ENCODE assay signal across 10 cellular contexts in the genomic region with DNA sequence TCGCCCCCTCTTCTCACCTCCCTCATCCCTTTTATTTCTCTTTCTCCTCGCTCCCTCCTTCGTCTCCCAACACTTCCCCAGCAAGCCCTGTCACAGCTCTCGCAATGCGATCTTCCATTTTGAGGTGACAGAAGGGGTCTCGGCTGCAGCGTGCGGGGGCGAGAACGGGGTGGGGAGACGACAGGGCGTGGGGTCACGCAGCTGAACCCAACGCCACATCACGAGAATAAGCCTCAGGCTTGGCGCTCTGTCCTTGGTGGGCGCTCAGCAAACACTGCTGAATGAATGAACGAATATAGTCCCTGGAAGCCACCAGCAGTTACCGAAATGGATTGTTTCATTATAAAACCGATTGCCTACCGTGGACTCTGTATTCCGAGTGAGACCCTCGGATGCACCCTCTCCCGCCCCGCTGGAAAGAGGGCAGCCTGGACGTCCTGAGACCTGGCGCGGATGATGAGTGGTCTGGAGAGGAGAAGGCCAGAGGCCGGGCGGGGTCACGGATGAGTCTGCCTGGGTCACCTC. TPM values are rescaled to one million over a fixed set of nuclear protein-coding genes. Genes with fewer than 3 reads are reported as not detected.
DNase-seq lines count a peak whose midpoint lies in the region; ATAC-seq, FAIRE-seq and TF ChIP-seq lines count a peak whose summit lies in the region.
"Had no signal": no experiment of that assay in that cellular context is flagged by ENCODE, and none has a peak within 500 bp of the region (broad histone marks: within the 10 kb centered on the region; RNA-seq: fewer than 3 reads in every experiment).

No MANE protein-coding gene starts in this region.

- peak overlapping the region in 5 of 6 donors; percentile 70 to 97 (median 96) for H3K27ac Mint-ChIP-seq in naive B cell

- no peak overlapping the region for H3K9ac ChIP-seq in GM12878 (ENCODE audit: control insufficient read depth, insufficient read depth, low read length)

- peaks cover 18 to 55% (median 39%) of the 10 kb centered on the region in 7 donors for H3K9me3 Mint-ChIP-seq in naive B cell

- H3K27ac ChIP-seq in A549 (no peak overlapping the region), GM12878 (ENCODE audit: control insufficient read depth, insufficient read depth) (no peak overlapping the region), testis (no peak overlapping the region)

- no peaks in the 10 kb centered on the region for H4K20me1 ChIP-seq in GM12878 (ENCODE audit: control insufficient read depth, insufficient read depth)

- intact Hi-C loops in GM12878 (cut with micrococcal nuclease; ENCODE audit: unreplicated experiment) = no loop called here
- intact Hi-C loops in testis (cut with DNase I; ENCODE audit: low total_unique reads) = no loop called here

- H3K9me3 ChIP-seq in A549 (no peaks in the 10 kb centered on the region), HAP-1 (no peaks in the 10 kb centered on the region), GM12878 (replicated peaks; ENCODE audit: control insufficient read depth, insufficient read depth, low read length) (peaks cover 24% of the 10 kb centered on the region; the same call in 2 of the 3 replicates), testis (no peaks in the 10 kb centered on the region)

- DNase-seq in A549 (ENCODE audit: low read depth in 1 of 2, low spot score in 1 of 2) (no peak), HAP-1 (ENCODE audit: low spot score in 2 of 2) (no peak), GM12878 (ENCODE audit: low read depth, low spot score) (no peak), naive B cell (no peak), testis (no peak), ACHN (no peak)
- no peak for DNase-seq in stimulated activated CD4-positive, alpha-beta T cell treated with anti-CD3 and anti-CD28 coated beads, Interleukin-4, amount 100 ng/mL, for 1 hour
- DNase-seq in stimulated activated naive CD4-positive, alpha-beta T cell treated with Interleukin-2 at 50 U/mL for 16 hours (lab: John Stamatoyannopoulos, UW) = no peak
- DNase-seq: NCI-H2171 treated with DMSO at 0.1 percent for 48 hours had no signal

- H3K27me3 ChIP-seq in HAP-1 (ENCODE audit: low read depth) (no peaks in the 10 kb centered on the region), GM12878 (replicated peaks in 1 of 2; ENCODE audit: control insufficient read depth in 2 of 2, insufficient read depth in 2 of 2, low read length in 1 of 2) (peaks cover 33 to 71% of the 10 kb centered on the region in 2 experiments), testis (peaks cover 6% of the 10 kb centered on the region)

- peaks cover 4 to 44% of the 10 kb centered on the region in 2 donors for H3K36me3 Mint-ChIP-seq in naive B cell

- TF ChIP-seq POLR2A in A549 (IDR thresholded peaks at IDR 0.05; ENCODE audit: low read length) (no peak), GM12878 (IDR thresholded peaks at IDR 0.05; ENCODE audit: low read depth, low read length) (no peak), testis (IDR thresholded peaks at IDR 0.05) (no peak)

- peak overlapping the region; percentile 51 to 87 (median 75) for H3K4me3 Mint-ChIP-seq in naive B cell

- TF ChIP-seq RAD21 in A549 (conservative IDR thresholded peaks at IDR 0.05 in 1 of 2, IDR thresholded peaks at IDR 0.05 in 1 of 2) (no peak), GM12878 (IDR thresholded peaks at IDR 0.05; ENCODE audit: insufficient read depth, low read depth, low read length) (no peak)

- no peak overlapping the region for H2AFZ ChIP-seq in GM12878 (ENCODE audit: control insufficient read depth, low read depth, low read length)

- TF ChIP-seq EP300 in A549 (IDR thresholded peaks at IDR 0.05) (no peak), GM12878 (IDR thresholded peaks at IDR 0.05; ENCODE audit: borderline replicate concordance in 1 of 2, control insufficient read depth in 1 of 2, low read depth in 2 of 2, low read length in 2 of 2) (no peak)

- H3K4me1 Mint-ChIP-seq in naive B cell = peaks cover 59 to 80% (median 60%) of the 10 kb centered on the region in 3 donors

- SMC1A ChIA-PET in GM12878 (lab: Charles Lee; ENCODE audit: uncharacterized antibody, unreplicated experiment) = no interaction called here

- peaks cover 18% of the 10 kb centered on the region for H3K36me3 ChIP-seq in HAP-1 (replicated peaks)
- H3K36me3 ChIP-seq in GM12878 (ENCODE audit: control insufficient read depth in 2 of 2, insufficient read depth in 2 of 2, low read length in 1 of 2) = no peaks in the 10 kb centered on the region
- H3K36me3 ChIP-seq in testis (ENCODE audit: low read depth, missing control alignments) = no peaks in the 10 kb centered on the region

- peak overlapping the region; percentile 77; the same call in 1 of the 3 replicates for H3K4me2 ChIP-seq in A549
- peak overlapping the region; percentile 1; the same call in 1 of the 2 replicates for H3K4me2 ChIP-seq in GM12878 (ENCODE audit: control insufficient read depth, insufficient read depth)

- H3K79me2 ChIP-seq in GM12878 (ENCODE audit: control insufficient read depth, insufficient read depth, low read length) = no peaks in the 10 kb centered on the region

- 68% methylated on average over 31 of the region's 31 CpGs for WGBS in A549 (ENCODE audit: missing lambda C conversion rate)
- 38% methylated on average over 30 of the region's 31 CpGs for WGBS in GM12878 (ENCODE audit: insufficient coverage, insufficient replicate concordance, low lambda C conversion rate, missing lambda C conversion rate)
- 6 to 9% methylated on average over 25 to 31 of the region's 31 CpGs for WGBS in testis, 2 donors

- CTCF ChIA-PET in A549 (lab: Yijun Ruan, JAX) = no interaction called here
- CTCF ChIA-PET in GM12878 (lab: Yijun Ruan, JAX) = interaction anchor here (1.8 kb wide), 1 partner anchor 531 kb away, joined by 4 read pairs; no protein-coding TSS in a partner anchor

- H3K4me1 ChIP-seq in A549 (peaks cover 1% of the 10 kb centered on the region; the same call in 1 of the 3 replicates), HAP-1 (peaks cover 4% of the 10 kb centered on the region), GM12878 (ENCODE audit: control insufficient read depth, insufficient read depth, low read length) (peaks cover 3% of the 10 kb centered on the region), testis (peaks cover 8% of the 10 kb centered on the region)

- in situ Hi-C loops in HAP-1 (cut with MboI; ENCODE audit: low sequenced_read_pairs) = no loop called here
- in situ Hi-C loops in GM12878 (cut with MboI) = no loop called here
- in situ Hi-C loops in ACHN (cut with HindIII; ENCODE audit: low pct_ligation_motif_present, low pct_unique_long_range_greater_than_20kb, low sequenced_read_pairs) = no loop called here

- POLR2A ChIA-PET in A549 (lab: Yijun Ruan, JAX) = no interaction called here
- POLR2A ChIA-PET in GM12878 (lab: Charles Lee) = no interaction called here

- FAIRE-seq in A549 (lab: Jason Lieb, UNC) (no peak), GM12878 (lab: Jason Lieb, UNC) (no peak)
- FAIRE-seq: keratinocyte had no signal

- H3K27me3 Mint-ChIP-seq in naive B cell = peaks cover 70 to 96% (median 91%) of the 10 kb centered on the region in 3 donors

- ATAC-seq in A549 (no peak), GM12878 (no peak), naive B cell (ENCODE audit: low read depth in 2 of 2) (no peak)

- BruUV-seq in GM12878 (replicated peaks; lab: Mats Ljungman, UMichigan) = no TSS peak

- TF ChIP-seq CTCF in A549 (IDR thresholded peaks at IDR 0.05) (no peak), GM12878 (IDR thresholded peaks at IDR 0.05 in 2 of 3, conservative IDR thresholded peaks at IDR 0.05 in 1 of 3; ENCODE audit: control insufficient read depth in 2 of 3, extremely low read depth in 1 of 3, insufficient read depth in 1 of 3, low read depth in 3 of 3, low read length in 3 of 3) (no peak), testis (IDR thresholded peaks at IDR 0.05) (no peak)

- RAD21 ChIA-PET in GM12878 (lab: Charles Lee; ENCODE audit: unreplicated experiment) = no interaction called here

- H3K4me3 ChIP-seq in A549 (no peak overlapping the region; the same call in 2 of the 3 replicates), HAP-1 (peak overlapping the region; percentile 65), GM12878 (no peak overlapping the region), testis (peak overlapping the region in 1 of 2 donors; percentile 38)

TF ChIP-seq in A549, 52 proteins besides CTCF, POLR2A, EP300 and RAD21 (continues in another document):
- TF ChIP-seq HOXB5 (CRISPR knock-in tag; IDR thresholded peaks at IDR 0.05) (no peak), RNF2 (IDR thresholded peaks at IDR 0.05; ENCODE audit: borderline replicate concordance, low read depth) (no peak)

TF ChIP-seq in GM12878, 131 proteins besides CTCF, POLR2A, EP300 and RAD21:
- TF ChIP-seq GABPA (IDR thresholded peaks at IDR 0.05; ENCODE audit: low read depth) = no peak
- no peak for TF ChIP-seq SMC3 (IDR thresholded peaks at IDR 0.05; ENCODE audit: borderline replicate concordance, low read length)
- no peak for TF ChIP-seq SIX5 (IDR thresholded peaks at IDR 0.05; ENCODE audit: low read depth, low read length, severe bottlenecking)

RNA-seq across cellular contexts. Expression of a gene that starts 3.9 kb away (rescaled TPM):
- 0.24 and 0.39 TPM in 2 replicates for polyA plus RNA-seq in A549 (2011; rRNA removed)
- 0.12 and 0.19 TPM in 2 replicates for polyA plus RNA-seq in A549 (2012; cell fraction: cytosol; rRNA removed)
- 0.20 and 0.22 TPM in 2 replicates for polyA plus RNA-seq in A549 (2012; cell fraction: nucleus; rRNA removed)
- 0.35 to 0.50 TPM (median 0.38 TPM) in 3 replicates for polyA plus RNA-seq in A549 (2017; fragmentation: RNase III; extraction: RNeasy Plus Mini Kit Qiagen cat#74134 plus additional on column Dnase treatment)
- polyA minus RNA-seq in A549 (2011; rRNA and poly(A)+ RNA removed) = 0.15 TPM in 1 of 2 replicates, not detected in the other
- 2.2 and 3.2 TPM in 2 replicates for total RNA-seq in GM12878 (2013; cell fraction: nucleolus; rRNA removed)
- 0.11 and 0.17 TPM in 2 replicates for total RNA-seq in GM12878 (2014; rRNA removed)
- 0.13 and 0.18 TPM in 2 replicates for total RNA-seq in GM12878 (2014; rRNA removed; fragmentation: Illumina TruSeq; extraction: Trizol)
- total RNA-seq in GM12878 (2021) = 0.13 and 0.37 TPM in 2 replicates
- 1.2 TPM for polyA plus RNA-seq in GM12878 (2011; ENCODE audit: low read depth)
- polyA plus RNA-seq in GM12878 (2011; rRNA removed) = 22.6 and 25.9 TPM in 2 replicates
- polyA plus RNA-seq in GM12878 (2011; cell fraction: cytosol; rRNA removed) = 16.2 TPM in 2 replicates
- polyA plus RNA-seq in GM12878 (2011; cell fraction: nucleus; rRNA removed) = 9.7 and 9.8 TPM in 2 replicates
- 3.3 and 5.1 TPM in 2 replicates for polyA plus RNA-seq in GM12878 (2012)
- polyA plus RNA-seq in GM12878 (2014; fragmentation: Illumina TruSeq; extraction: Trizol) = 0.25 TPM in 1 of 2 replicates, not detected in the other
- polyA plus RNA-seq in GM12878 (2014; fragmentation: Nextera tagmentation; extraction: Ambion mirVana) = under 1 TPM; 0.15 to 0.23 TPM
- 0.16 and 0.26 TPM in 2 replicates for polyA plus RNA-seq in GM12878 (2014; rRNA removed)
- polyA plus RNA-seq in GM12878 (2016; fragmentation: Nextera tagmentation; extraction: Ambion mirVana) = under 1 TPM in 1 of 2 experiments, not detected in 1; 0.24 TPM
- polyA minus RNA-seq in GM12878 (2011; rRNA and poly(A)+ RNA removed) = 9.9 and 10.5 TPM in 2 replicates
- polyA minus RNA-seq in GM12878 (2011; cell fraction: cytosol; rRNA and poly(A)+ RNA removed) = 4.3 and 4.7 TPM in 2 replicates
- 1.2 and 1.5 TPM in 2 replicates for polyA minus RNA-seq in GM12878 (2011; cell fraction: nucleus; rRNA and poly(A)+ RNA removed)
- polyA plus RNA-seq in naive B cell (ENCODE audit: low read depth in 6 of 6) = not detected
- 1 to 10 TPM in 1 of 2 donors, under 1 TPM in 1; 0.31 to 1.3 TPM for total RNA-seq in testis
- 5.7 TPM for polyA plus RNA-seq in testis (ENCODE audit: insufficient read depth, low read depth, low replicate concordance)
